Comparison of ENCODE assay signal across 8 cellular contexts in the genomic region with DNA sequence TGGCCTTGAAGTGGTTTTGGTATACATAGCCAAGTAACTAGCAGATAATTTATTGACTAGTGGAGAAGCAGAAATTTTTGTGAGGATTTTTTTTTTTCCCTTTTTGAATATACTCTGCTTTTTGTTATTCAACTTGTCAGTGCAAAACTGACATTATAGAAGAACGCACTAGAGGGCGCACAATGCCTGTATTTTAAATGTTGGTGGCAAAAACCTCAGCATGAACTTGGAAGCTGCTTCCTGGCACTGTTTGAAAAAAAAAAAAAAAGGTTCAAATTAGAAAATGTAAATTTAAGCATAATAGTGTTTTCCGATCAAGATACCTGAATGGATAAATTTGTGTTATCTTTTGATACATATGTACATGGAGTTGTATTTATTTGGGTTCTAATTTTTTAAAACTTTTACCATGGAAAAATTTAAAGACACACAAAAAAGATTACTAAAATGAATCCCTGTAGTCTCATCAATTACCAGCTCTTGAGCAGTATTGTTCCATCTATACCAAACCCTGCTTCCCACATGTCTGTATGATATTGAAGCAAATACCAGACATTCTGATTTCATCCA. TPM values are rescaled to one million over a fixed set of nuclear protein-coding genes. Genes with fewer than 3 reads are reported as not detected.
DNase-seq lines count a peak whose midpoint lies in the region; ATAC-seq and TF ChIP-seq lines count a peak whose summit lies in the region.

No MANE protein-coding gene starts in this region.

- peak in 1 of 2 donors; percentile 76 for ATAC-seq in gastrocnemius medialis
- no peak for ATAC-seq in GM19463 (IDR thresholded peaks at IDR 0.05; ENCODE audit: unreplicated experiment)

- no peak overlapping the region for H3K27ac ChIP-seq in right atrium auricular region
- H3K27ac ChIP-seq in gastrocnemius medialis = no peak overlapping the region

- intact Hi-C loops in gastrocnemius medialis (cut with DNase I; ENCODE audit: low total_unique reads) = loop anchor here (1.0 to 5.0 kb wide), 2 partner anchors 96 to 546 kb away; no protein-coding TSS in a partner anchor

- no peaks in the 10 kb centered on the region for H3K4me1 ChIP-seq in right atrium auricular region
- H3K4me1 ChIP-seq in gastrocnemius medialis = peaks cover 10 to 12% of the 10 kb centered on the region in 2 donors

- no peak overlapping the region for H3K4me3 ChIP-seq in right atrium auricular region
- no peak overlapping the region for H3K4me3 ChIP-seq in gastrocnemius medialis

- TF ChIP-seq CTCF in LNCAP (IDR thresholded peaks at IDR 0.05) (peak; percentile 75), right atrium auricular region (IDR thresholded peaks at IDR 0.05) (peak; percentile 48 to 74), gastrocnemius medialis (IDR thresholded peaks at IDR 0.05 in 4 of 5, conservative IDR thresholded peaks at IDR 0.05 in 1 of 5) (peak; percentile 41 to 72 (median 62))

- no peaks in the 10 kb centered on the region for H3K27me3 ChIP-seq in right atrium auricular region
- no peaks in the 10 kb centered on the region for H3K27me3 ChIP-seq in gastrocnemius medialis

- H3K9me3 ChIP-seq in right atrium auricular region (no peaks in the 10 kb centered on the region), gastrocnemius medialis (no peaks in the 10 kb centered on the region)

- in situ Hi-C loops in gastrocnemius medialis (cut with MboI; ENCODE audit: low sequenced_read_pairs in 4 of 4) = loop anchor here (5.0 to 25.0 kb wide), 4 partner anchors 98 to 541 kb away; a partner anchor contains a TSS

- no peaks in the 10 kb centered on the region for H3K36me3 ChIP-seq in right atrium auricular region
- no peaks in the 10 kb centered on the region for H3K36me3 ChIP-seq in gastrocnemius medialis

- DNase-seq in NCI-H524 (lab: John Stamatoyannopoulos, UW) (peak; percentile 49 to 65), NCI-H524 treated with DMSO at 0.1 percent for 48 hours (lab: John Stamatoyannopoulos, UW) (no peak), SKM-1 (lab: John Stamatoyannopoulos, UW; ENCODE audit: unreplicated experiment) (peak; percentile 21), amygdala (lab: John Stamatoyannopoulos, UW) (peak in 39 of 56 donors; percentile 0 to 90 (median 24)), right atrium auricular region (ENCODE audit: low spot score) (no peak), gastrocnemius medialis (peak; percentile 13 to 33)

- TF ChIP-seq POLR2A in gastrocnemius medialis (IDR thresholded peaks at IDR 0.05) = no peak

RNA-seq across cellular contexts. Expression of a gene that starts 56.0 kb away (rescaled TPM):
- total RNA-seq in right atrium auricular region (10 to 100 TPM; 19.1 to 22.4 TPM), gastrocnemius medialis (10 to 100 TPM; 24.1 to 44.3 (median 32.4) TPM)

Comparison
In these comparisons a context has a peak if more than half of its experiments do, and no peak if none do; other contexts are left out.
1. DNase-seq: peak in NCI-H524 (2 of 2), SKM-1 (single experiment), amygdala (39 of 56) and gastrocnemius medialis (2 of 2); none in NCI-H524 treated with DMSO at 0.1 percent for 48 hours (single experiment) and right atrium auricular region (single experiment).
2. Peak in every context shown above with its lines, with median percentiles within 50 percentile points of each other: CTCF ChIP-seq.